Comparison of ENCODE assay signal across 24 cellular contexts in genomic region chr9:117074337-117074662, GRCh38.
"Had no signal": no experiment of that assay in that cellular context is flagged by ENCODE, and none has a peak within 500 bp of the region (broad histone marks: within the 10 kb centered on the region; RNA-seq: fewer than 3 reads in every experiment).

No MANE protein-coding gene starts in this region.

- H3K4me2 ChIP-seq: hepatocyte had no signal

- H3K36me3 ChIP-seq: colonic mucosa, esophagus squamous epithelium, heart left ventricle, left lung, spleen, tibial artery had no signal

- H3K4me1 Mint-ChIP-seq: naive thymus-derived CD8-positive, alpha-beta T cell; stimulated activated memory B cell treated with anti-CD40 and anti-IgM and Interleukin-4, amounts not matched to agents 10 μg/mL and 1 μg/mL and 100 μg/mL, for 72 hours had no signal

- H3K27me3 ChIP-seq: colonic mucosa, esophagus squamous epithelium, hepatocyte, left lung, testis, tibial artery had no signal

- H3K27me3 Mint-ChIP-seq: dendritic cell treated with granulocyte-macrophage colony-stimulating factor and Interleukin-4, amounts not matched to agents 40 ng/mL and 50 ng/mL, for 4 days had no signal

- H3K27ac ChIP-seq: colonic mucosa, esophagus squamous epithelium, heart left ventricle, hepatocyte, left lung, psoas muscle, skin epidermis, spleen, testis, tibial artery had no signal

- H3K36me3 Mint-ChIP-seq: stimulated activated memory B cell treated with anti-CD40 and anti-IgM and Interleukin-4, amounts not matched to agents 10 μg/mL and 1 μg/mL and 100 μg/mL, for 72 hours; type B pancreatic cell had no signal

- ATAC-seq: heart left ventricle; left cardiac atrium; left lung; naive thymus-derived CD8-positive, alpha-beta T cell; stimulated activated memory B cell treated with anti-CD40 and anti-IgM and Interleukin-4, amounts not matched to agents 10 μg/mL and 1 μg/mL and 100 μg/mL, for 72 hours; stimulated activated naive CD8-positive, alpha-beta T cell treated with anti-CD3 and anti-CD28 coated beads, Interleukin-15, Interleukin-2, amounts not matched to agents 100 U/mL and 50 U/mL, for 24 hours had no signal

- H3K4me1 ChIP-seq: colonic mucosa, heart left ventricle, left lung, psoas muscle, spleen, testis, tibial artery had no signal

- H3K27ac Mint-ChIP-seq: dendritic cell treated with granulocyte-macrophage colony-stimulating factor and Interleukin-4, amounts not matched to agents 40 ng/mL and 50 ng/mL, for 4 days; endodermal cell; naive thymus-derived CD8-positive, alpha-beta T cell; stimulated activated memory B cell treated with anti-CD40 and anti-IgM and Interleukin-4, amounts not matched to agents 10 μg/mL and 1 μg/mL and 100 μg/mL, for 72 hours; type B pancreatic cell had no signal

- H3K9me3 Mint-ChIP-seq: dendritic cell treated with granulocyte-macrophage colony-stimulating factor and Interleukin-4, amounts not matched to agents 40 ng/mL and 50 ng/mL, for 4 days; endodermal cell; nephron progenitor cell; type B pancreatic cell had no signal

- H3K4me3 ChIP-seq: colonic mucosa, esophagus squamous epithelium, heart left ventricle, hepatocyte, left lung, psoas muscle, skin epidermis, spleen, testis, tibial artery had no signal

- H3K9me3 ChIP-seq: colonic mucosa, esophagus squamous epithelium, heart left ventricle, left lung, psoas muscle, spleen, testis, tibial artery had no signal

- FAIRE-seq: frontal cortex had no signal

- DNase-seq: colonic mucosa; effector CD8-positive, alpha-beta T cell; endodermal cell; erythroblast; esophagus squamous epithelium; heart left ventricle; left cardiac atrium; left lung; naive thymus-derived CD8-positive, alpha-beta T cell; nephron progenitor cell; posterior cingulate gyrus; psoas muscle; right cardiac atrium; spleen; stimulated activated CD4-positive, alpha-beta T cell treated with anti-CD3 and anti-CD28 coated beads, Interleukin-4, amount 100 ng/mL, for 4 hours; stimulated activated naive CD8-positive, alpha-beta T cell treated with anti-CD3 and anti-CD28 coated beads, Interleukin-15, Interleukin-2, amounts not matched to agents 100 U/mL and 50 U/mL, for 24 hours; testis; tibial artery had no signal

- H3K4me3 Mint-ChIP-seq: dendritic cell treated with granulocyte-macrophage colony-stimulating factor and Interleukin-4, amounts not matched to agents 40 ng/mL and 50 ng/mL, for 4 days; endodermal cell; naive thymus-derived CD8-positive, alpha-beta T cell; stimulated activated memory B cell treated with anti-CD40 and anti-IgM and Interleukin-4, amounts not matched to agents 10 μg/mL and 1 μg/mL and 100 μg/mL, for 72 hours; type B pancreatic cell had no signal

- H3K79me2 ChIP-seq: hepatocyte had no signal

- H2AFZ ChIP-seq: hepatocyte had no signal
